Comparison of ENCODE assay signal across 26 cellular contexts in the genomic region with DNA sequence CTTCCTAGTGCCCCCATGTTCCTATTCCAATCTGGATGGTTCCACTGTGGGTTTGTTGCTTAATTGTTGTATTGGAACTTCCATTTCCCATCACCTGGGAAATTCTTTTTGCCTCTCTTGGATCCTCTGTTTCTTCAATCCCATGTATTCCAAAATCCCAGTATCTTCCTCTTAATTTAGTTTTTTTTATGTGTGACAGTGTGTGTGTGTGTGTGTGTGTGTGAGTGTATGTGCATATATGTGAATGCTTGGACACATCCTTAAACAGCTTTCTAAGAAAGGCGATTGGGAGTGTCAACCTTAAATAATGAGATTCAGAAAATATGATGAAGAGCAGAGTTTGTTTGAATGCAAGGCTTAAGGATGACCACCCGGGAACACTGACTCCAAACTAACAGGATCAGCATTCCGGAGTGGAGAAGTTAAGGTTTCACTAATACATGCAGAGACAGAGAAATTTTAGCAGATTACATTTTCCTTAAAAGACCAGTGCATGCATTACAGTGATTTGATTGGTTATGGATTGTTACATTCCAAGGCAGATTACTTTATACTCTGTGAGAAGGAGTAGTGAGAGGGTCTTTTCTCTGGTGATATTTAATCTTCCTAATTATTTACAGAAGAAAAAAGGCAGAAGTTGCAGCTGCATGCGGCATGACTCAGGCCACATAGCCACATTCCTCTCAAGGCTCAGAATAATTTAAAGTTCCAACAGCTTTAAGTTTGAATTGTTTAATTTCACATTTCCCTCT. TPM values are rescaled to one million over a fixed set of nuclear protein-coding genes. Genes with fewer than 3 reads are reported as not detected.
DNase-seq lines count a peak whose midpoint lies in the region; ATAC-seq and TF ChIP-seq lines count a peak whose summit lies in the region.
"Had no signal": no experiment of that assay in that cellular context is flagged by ENCODE, and none has a peak within 500 bp of the region (broad histone marks: within the 10 kb centered on the region; RNA-seq: fewer than 3 reads in every experiment).

No MANE protein-coding gene starts in this region.

- no TSS peak for BruUV-seq in A673 (replicated peaks; lab: Mats Ljungman, UMichigan)

- H2BK15ac ChIP-seq in mesenchymal stem cell (ENCODE audit: low read depth, poor library complexity, severe bottlenecking) = no peak overlapping the region

- H4K8ac ChIP-seq in mesenchymal stem cell (ENCODE audit: low read length) = no peak overlapping the region

- ATAC-seq in GM18858 (IDR thresholded peaks at IDR 0.05; ENCODE audit: unreplicated experiment) = no peak
- ATAC-seq: activated T-cell treated with anti-CD3 and anti-CD28 coated beads, Interleukin-2, amount 50 U/mL, for 4 hours; gastroesophageal sphincter; HCT116; left colon; PC-3; WTC11 had no signal

- 86% methylated on average over 3 of the region's 4 CpGs for WGBS in mesenchymal stem cell

- peaks cover 6% of the 10 kb centered on the region for H3K9me3 ChIP-seq in A673 (ENCODE audit: low read depth, low read length, poor library complexity, severe bottlenecking)
- H3K9me3 ChIP-seq in mesenchymal stem cell (ENCODE audit: control insufficient read depth, low read length) = peaks cover 5% of the 10 kb centered on the region
- H3K9me3 ChIP-seq: gastroesophageal sphincter had no signal

- no peak overlapping the region for H4K91ac ChIP-seq in mesenchymal stem cell (ENCODE audit: low read length)

- H3K4me1 Mint-ChIP-seq in HFFc6 (ENCODE audit: low read depth) = peaks cover 15% of the 10 kb centered on the region
- H3K4me1 Mint-ChIP-seq: nephron had no signal

- H3K27me3 ChIP-seq in A673 (replicated peaks; ENCODE audit: insufficient read depth, low read depth, low read length, poor library complexity) (no peaks in the 10 kb centered on the region), mesenchymal stem cell (ENCODE audit: control insufficient read depth in 1 of 2, insufficient read depth in 1 of 2, low read length in 2 of 2) (peaks cover 5 to 19% of the 10 kb centered on the region in 2 experiments)
- H3K27me3 ChIP-seq: hepatocyte had no signal

- in situ Hi-C loops in astrocyte of the cerebellum (cut with HindIII; ENCODE audit: low sequenced_read_pairs) = loop anchor here (25.0 kb wide), 1 partner anchor 227 kb away; no protein-coding TSS in a partner anchor
- in situ Hi-C loops in GM13977 (cut with MboI; ENCODE audit: low pct_unique_long_range_greater_than_20kb, low sequenced_read_pairs, unreplicated experiment) = loop anchor here (25.0 kb wide), 2 partner anchors 227 to 502 kb away; no protein-coding TSS in a partner anchor

- H3K27ac Mint-ChIP-seq in HFFc6 = no peak overlapping the region
- H3K27ac Mint-ChIP-seq: nephron, type B pancreatic cell had no signal

- H2BK12ac ChIP-seq in mesenchymal stem cell (ENCODE audit: low read length in 2 of 2) = no peak overlapping the region

- H3K9me3 Mint-ChIP-seq in HFFc6 = no peaks in the 10 kb centered on the region
- H3K9me3 Mint-ChIP-seq: activated T-cell treated with anti-CD3 and anti-CD28 coated beads, Interleukin-2, amount 50 U/mL, for 4 hours had no signal

- H3K18ac ChIP-seq in mesenchymal stem cell (ENCODE audit: low read depth in 1 of 2, low read length in 2 of 2) = no peak overlapping the region

- DNase-seq in A673 (ENCODE audit: low spot score) (peak; percentile 21), HFFc6 (no peak), astrocyte of the cerebellum (ENCODE audit: low read depth) (peak; percentile 22), mesenchymal stem cell (no peak), GM13977 (ENCODE audit: low spot score) (no peak), cerebellar nuclear complex (lab: John Stamatoyannopoulos, UW) (no peak)
- DNase-seq in activated naive CD4-positive, alpha-beta T cell treated with anti-CD3 and anti-CD28 coated beads, Interleukin-2, amount 50 U/mL, for 16 hours = no peak
- DNase-seq: activated T-cell treated with anti-CD3 and anti-CD28 coated beads, Interleukin-2, amount 50 U/mL, for 4 hours; left colon; mammary epithelial cell; NCI-H1105; NCI-H2029; NCI-H524; NK-92 treated with Interleukin-12 subunit alpha and Interleukin-12 subunit beta, amount 100 ng/mL, for 24 hours; PC-3; small intestine; stimulated activated naive CD4-positive, alpha-beta T cell; T-helper 1 cell had no signal

- intact Hi-C loops in A673 (cut with micrococcal nuclease; ENCODE audit: unreplicated experiment) = no loop called here

- H2BK120ac ChIP-seq in mesenchymal stem cell (ENCODE audit: low read depth, low read length) = no peak overlapping the region

- H3K4me3 Mint-ChIP-seq in HFFc6 = peak overlapping the region; percentile 3
- H3K4me3 Mint-ChIP-seq: activated T-cell treated with anti-CD3 and anti-CD28 coated beads, Interleukin-2, amount 50 U/mL, for 4 hours; nephron; type B pancreatic cell; WTC11 had no signal

- H3K36me3 Mint-ChIP-seq in HFFc6 (ENCODE audit: low read depth) = no peaks in the 10 kb centered on the region
- H3K36me3 Mint-ChIP-seq: type B pancreatic cell had no signal

- POLR2A ChIA-PET in A673 (lab: Charles Lee; ENCODE audit: low non-redundant PET) = no interaction called here

- no peak overlapping the region for H2AFZ ChIP-seq in mesenchymal stem cell (ENCODE audit: low read depth, low read length)
- H2AFZ ChIP-seq: hepatocyte had no signal

- H3K14ac ChIP-seq in mesenchymal stem cell (ENCODE audit: low read length in 2 of 2) = no peak overlapping the region

- H3K36me3 ChIP-seq in A673 (ENCODE audit: insufficient read depth, low read length, poor library complexity, severe bottlenecking) (no peaks in the 10 kb centered on the region), mesenchymal stem cell (ENCODE audit: control insufficient read depth in 1 of 2, insufficient read depth in 2 of 2, low read depth in 1 of 2, low read length in 2 of 2) (no peaks in the 10 kb centered on the region)
- H3K36me3 ChIP-seq: gastroesophageal sphincter had no signal

- H3K27ac ChIP-seq in A673 (ENCODE audit: low read depth, low read length, poor library complexity, severe bottlenecking) = no peak overlapping the region
- H3K27ac ChIP-seq in mesenchymal stem cell (ENCODE audit: low read length, poor library complexity, severe bottlenecking) = no peak overlapping the region
- H3K27ac ChIP-seq: gastroesophageal sphincter, hepatocyte, SK-N-MC had no signal

- no peak overlapping the region for H3K9ac ChIP-seq in mesenchymal stem cell (ENCODE audit: low read length)

- CTCF ChIA-PET in A673 (lab: Charles Lee) = interaction anchor here (0.6 kb wide), 1 partner anchor 539 kb away, joined by 3 read pairs; no protein-coding TSS in a partner anchor

- no peak overlapping the region for H3K4me3 ChIP-seq in A673 (ENCODE audit: low read depth, low read length, poor library complexity, severe bottlenecking)
- no peak overlapping the region for H3K4me3 ChIP-seq in astrocyte of the cerebellum (ENCODE audit: low read depth, low read length)
- no peak overlapping the region for H3K4me3 ChIP-seq in mesenchymal stem cell (ENCODE audit: insufficient read depth in 1 of 2, low read depth in 1 of 2, low read length in 2 of 2)
- H3K4me3 ChIP-seq: gastroesophageal sphincter, hepatocyte, SK-N-MC had no signal

- H3K79me1 ChIP-seq in mesenchymal stem cell (replicated peaks; ENCODE audit: low read length, poor library complexity, severe bottlenecking) = no peaks in the 10 kb centered on the region

- no peak overlapping the region for H3K4ac ChIP-seq in mesenchymal stem cell (ENCODE audit: low read depth in 1 of 2, low read length in 2 of 2)

- H2AK5ac ChIP-seq in mesenchymal stem cell (ENCODE audit: low read length, severe bottlenecking) = no peak overlapping the region

- no peak overlapping the region for H3K23ac ChIP-seq in mesenchymal stem cell (ENCODE audit: low read length in 2 of 2)

- peak overlapping the region; percentile 16 for H3K4me2 ChIP-seq in mesenchymal stem cell (ENCODE audit: low read length, poor library complexity, severe bottlenecking)
- H3K4me2 ChIP-seq: hepatocyte had no signal

- H2BK5ac ChIP-seq in mesenchymal stem cell (ENCODE audit: low read depth, low read length, poor library complexity, severe bottlenecking) = no peak overlapping the region

- H3K4me1 ChIP-seq in A673 (ENCODE audit: insufficient read depth, low read length, poor library complexity, severe bottlenecking) (no peaks in the 10 kb centered on the region), mesenchymal stem cell (ENCODE audit: control insufficient read depth, insufficient read depth, low read depth, low read length) (no peaks in the 10 kb centered on the region)
- H3K4me1 ChIP-seq: gastroesophageal sphincter had no signal

- TF ChIP-seq CTCF in A673 (conservative IDR thresholded peaks at IDR 0.05; ENCODE audit: low read depth, low read length) = no peak
- no peak for TF ChIP-seq CTCF in HFFc6 (IDR thresholded peaks at IDR 0.05)
- no peak for TF ChIP-seq CTCF in astrocyte of the cerebellum (IDR thresholded peaks at IDR 0.05; ENCODE audit: low read depth, low read length, missing control alignments)
- TF ChIP-seq CTCF in GM13977 (IDR thresholded peaks at IDR 0.05; ENCODE audit: extremely low read depth, insufficient read depth, missing control alignments) = no peak

- peaks cover 18% of the 10 kb centered on the region for H3K27me3 Mint-ChIP-seq in HFFc6 (ENCODE audit: insufficient read depth)

RNA-seq across cellular contexts. Expression of a gene that starts 53.2 kb away (rescaled TPM):
- total RNA-seq in A673 (2021) = 2.2 and 2.3 TPM in 2 replicates
- under 1 TPM; 0.02 to 0.12 (median 0.09) TPM for total RNA-seq in HFFc6 (2021; fragmentation: NEBNext Ultra II Directional; extraction: Animal tissue kit (Norgen Biotek cat#: 25700))
- 3.2 TPM for polyA plus RNA-seq in mesenchymal stem cell (2013, experiment 1 of 2)
- 3.0 TPM for polyA plus RNA-seq in mesenchymal stem cell (2013, experiment 2 of 2)

RNA-seq across cellular contexts. Expression of a gene that starts 53.6 kb away (rescaled TPM):
- 31.9 and 33.7 TPM in 2 replicates for total RNA-seq in A673 (2021)
- total RNA-seq in HFFc6 (2021; fragmentation: NEBNext Ultra II Directional; extraction: Animal tissue kit (Norgen Biotek cat#: 25700)) = 10 to 100 TPM; 18.7 to 23.7 (median 20.6) TPM
- polyA plus RNA-seq in mesenchymal stem cell (2013, experiment 1 of 2) = 19.0 TPM
- 18.5 TPM for polyA plus RNA-seq in mesenchymal stem cell (2013, experiment 2 of 2)

RNA-seq across cellular contexts. Expression of a gene that starts 53.8 kb away (rescaled TPM):
- 143 and 149 TPM in 2 replicates for total RNA-seq in A673 (2021)
- 10 to 100 TPM; 67.5 to 77.0 (median 69.6) TPM for total RNA-seq in HFFc6 (2021; fragmentation: NEBNext Ultra II Directional; extraction: Animal tissue kit (Norgen Biotek cat#: 25700))
- polyA plus RNA-seq in mesenchymal stem cell (2013, experiment 1 of 2) = 42.1 TPM
- 48.3 TPM for polyA plus RNA-seq in mesenchymal stem cell (2013, experiment 2 of 2)

Comparison
In these comparisons a context has a peak if more than half of its experiments do, and no peak if none do; other contexts are left out.
1. DNase-seq: peak in A673 (single experiment) and astrocyte of the cerebellum (single experiment); none in HFFc6 (single experiment), mesenchymal stem cell (single experiment), GM13977 (single experiment), activated naive CD4-positive, alpha-beta T cell treated with anti-CD3 and anti-CD28 coated beads, Interleukin-2, amount 50 U/mL, for 16 hours (single experiment) and cerebellar nuclear complex (0 of 2).